Comparison of ENCODE assay signal across 1 cellular context in the genomic region with DNA sequence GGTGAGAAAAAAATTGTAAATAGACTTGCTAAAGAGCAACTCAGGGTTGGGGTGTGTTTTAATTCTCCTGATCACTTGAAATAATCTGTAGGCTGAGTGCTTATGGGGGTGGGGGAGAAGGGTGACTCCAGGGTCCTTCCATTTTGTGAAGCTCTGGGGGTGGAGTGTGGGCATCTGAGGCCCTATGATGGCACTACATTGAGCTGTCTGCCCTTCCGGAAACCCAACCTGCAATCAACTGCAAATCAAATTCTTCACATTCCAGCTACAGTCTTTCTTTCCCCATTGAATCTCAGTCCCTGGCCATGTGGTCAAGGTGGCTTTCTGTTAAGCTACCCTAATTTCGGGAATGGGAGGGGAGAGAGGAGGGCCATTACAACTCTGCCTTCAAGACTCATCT.
TF ChIP-seq lines count a peak whose summit lies in the region.

No MANE protein-coding gene starts in this region.

TF ChIP-seq in GM23338, 12 proteins besides CTCF, POLR2A, EP300 and RAD21:
- TF ChIP-seq, protein P1, sequence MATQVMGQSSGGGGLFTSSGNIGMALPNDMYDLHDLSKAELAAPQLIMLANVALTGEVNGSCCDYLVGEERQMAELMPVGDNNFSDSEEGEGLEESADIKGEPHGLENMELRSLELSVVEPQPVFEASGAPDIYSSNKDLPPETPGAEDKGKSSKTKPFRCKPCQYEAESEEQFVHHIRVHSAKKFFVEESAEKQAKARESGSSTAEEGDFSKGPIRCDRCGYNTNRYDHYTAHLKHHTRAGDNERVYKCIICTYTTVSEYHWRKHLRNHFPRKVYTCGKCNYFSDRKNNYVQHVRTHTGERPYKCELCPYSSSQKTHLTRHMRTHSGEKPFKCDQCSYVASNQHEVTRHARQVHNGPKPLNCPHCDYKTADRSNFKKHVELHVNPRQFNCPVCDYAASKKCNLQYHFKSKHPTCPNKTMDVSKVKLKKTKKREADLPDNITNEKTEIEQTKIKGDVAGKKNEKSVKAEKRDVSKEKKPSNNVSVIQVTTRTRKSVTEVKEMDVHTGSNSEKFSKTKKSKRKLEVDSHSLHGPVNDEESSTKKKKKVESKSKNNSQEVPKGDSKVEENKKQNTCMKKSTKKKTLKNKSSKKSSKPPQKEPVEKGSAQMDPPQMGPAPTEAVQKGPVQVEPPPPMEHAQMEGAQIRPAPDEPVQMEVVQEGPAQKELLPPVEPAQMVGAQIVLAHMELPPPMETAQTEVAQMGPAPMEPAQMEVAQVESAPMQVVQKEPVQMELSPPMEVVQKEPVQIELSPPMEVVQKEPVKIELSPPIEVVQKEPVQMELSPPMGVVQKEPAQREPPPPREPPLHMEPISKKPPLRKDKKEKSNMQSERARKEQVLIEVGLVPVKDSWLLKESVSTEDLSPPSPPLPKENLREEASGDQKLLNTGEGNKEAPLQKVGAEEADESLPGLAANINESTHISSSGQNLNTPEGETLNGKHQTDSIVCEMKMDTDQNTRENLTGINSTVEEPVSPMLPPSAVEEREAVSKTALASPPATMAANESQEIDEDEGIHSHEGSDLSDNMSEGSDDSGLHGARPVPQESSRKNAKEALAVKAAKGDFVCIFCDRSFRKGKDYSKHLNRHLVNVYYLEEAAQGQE (IDR thresholded peaks at IDR 0.05; ENCODE audit: unreplicated experiment): no peak
- TF ChIP-seq, protein P2, sequence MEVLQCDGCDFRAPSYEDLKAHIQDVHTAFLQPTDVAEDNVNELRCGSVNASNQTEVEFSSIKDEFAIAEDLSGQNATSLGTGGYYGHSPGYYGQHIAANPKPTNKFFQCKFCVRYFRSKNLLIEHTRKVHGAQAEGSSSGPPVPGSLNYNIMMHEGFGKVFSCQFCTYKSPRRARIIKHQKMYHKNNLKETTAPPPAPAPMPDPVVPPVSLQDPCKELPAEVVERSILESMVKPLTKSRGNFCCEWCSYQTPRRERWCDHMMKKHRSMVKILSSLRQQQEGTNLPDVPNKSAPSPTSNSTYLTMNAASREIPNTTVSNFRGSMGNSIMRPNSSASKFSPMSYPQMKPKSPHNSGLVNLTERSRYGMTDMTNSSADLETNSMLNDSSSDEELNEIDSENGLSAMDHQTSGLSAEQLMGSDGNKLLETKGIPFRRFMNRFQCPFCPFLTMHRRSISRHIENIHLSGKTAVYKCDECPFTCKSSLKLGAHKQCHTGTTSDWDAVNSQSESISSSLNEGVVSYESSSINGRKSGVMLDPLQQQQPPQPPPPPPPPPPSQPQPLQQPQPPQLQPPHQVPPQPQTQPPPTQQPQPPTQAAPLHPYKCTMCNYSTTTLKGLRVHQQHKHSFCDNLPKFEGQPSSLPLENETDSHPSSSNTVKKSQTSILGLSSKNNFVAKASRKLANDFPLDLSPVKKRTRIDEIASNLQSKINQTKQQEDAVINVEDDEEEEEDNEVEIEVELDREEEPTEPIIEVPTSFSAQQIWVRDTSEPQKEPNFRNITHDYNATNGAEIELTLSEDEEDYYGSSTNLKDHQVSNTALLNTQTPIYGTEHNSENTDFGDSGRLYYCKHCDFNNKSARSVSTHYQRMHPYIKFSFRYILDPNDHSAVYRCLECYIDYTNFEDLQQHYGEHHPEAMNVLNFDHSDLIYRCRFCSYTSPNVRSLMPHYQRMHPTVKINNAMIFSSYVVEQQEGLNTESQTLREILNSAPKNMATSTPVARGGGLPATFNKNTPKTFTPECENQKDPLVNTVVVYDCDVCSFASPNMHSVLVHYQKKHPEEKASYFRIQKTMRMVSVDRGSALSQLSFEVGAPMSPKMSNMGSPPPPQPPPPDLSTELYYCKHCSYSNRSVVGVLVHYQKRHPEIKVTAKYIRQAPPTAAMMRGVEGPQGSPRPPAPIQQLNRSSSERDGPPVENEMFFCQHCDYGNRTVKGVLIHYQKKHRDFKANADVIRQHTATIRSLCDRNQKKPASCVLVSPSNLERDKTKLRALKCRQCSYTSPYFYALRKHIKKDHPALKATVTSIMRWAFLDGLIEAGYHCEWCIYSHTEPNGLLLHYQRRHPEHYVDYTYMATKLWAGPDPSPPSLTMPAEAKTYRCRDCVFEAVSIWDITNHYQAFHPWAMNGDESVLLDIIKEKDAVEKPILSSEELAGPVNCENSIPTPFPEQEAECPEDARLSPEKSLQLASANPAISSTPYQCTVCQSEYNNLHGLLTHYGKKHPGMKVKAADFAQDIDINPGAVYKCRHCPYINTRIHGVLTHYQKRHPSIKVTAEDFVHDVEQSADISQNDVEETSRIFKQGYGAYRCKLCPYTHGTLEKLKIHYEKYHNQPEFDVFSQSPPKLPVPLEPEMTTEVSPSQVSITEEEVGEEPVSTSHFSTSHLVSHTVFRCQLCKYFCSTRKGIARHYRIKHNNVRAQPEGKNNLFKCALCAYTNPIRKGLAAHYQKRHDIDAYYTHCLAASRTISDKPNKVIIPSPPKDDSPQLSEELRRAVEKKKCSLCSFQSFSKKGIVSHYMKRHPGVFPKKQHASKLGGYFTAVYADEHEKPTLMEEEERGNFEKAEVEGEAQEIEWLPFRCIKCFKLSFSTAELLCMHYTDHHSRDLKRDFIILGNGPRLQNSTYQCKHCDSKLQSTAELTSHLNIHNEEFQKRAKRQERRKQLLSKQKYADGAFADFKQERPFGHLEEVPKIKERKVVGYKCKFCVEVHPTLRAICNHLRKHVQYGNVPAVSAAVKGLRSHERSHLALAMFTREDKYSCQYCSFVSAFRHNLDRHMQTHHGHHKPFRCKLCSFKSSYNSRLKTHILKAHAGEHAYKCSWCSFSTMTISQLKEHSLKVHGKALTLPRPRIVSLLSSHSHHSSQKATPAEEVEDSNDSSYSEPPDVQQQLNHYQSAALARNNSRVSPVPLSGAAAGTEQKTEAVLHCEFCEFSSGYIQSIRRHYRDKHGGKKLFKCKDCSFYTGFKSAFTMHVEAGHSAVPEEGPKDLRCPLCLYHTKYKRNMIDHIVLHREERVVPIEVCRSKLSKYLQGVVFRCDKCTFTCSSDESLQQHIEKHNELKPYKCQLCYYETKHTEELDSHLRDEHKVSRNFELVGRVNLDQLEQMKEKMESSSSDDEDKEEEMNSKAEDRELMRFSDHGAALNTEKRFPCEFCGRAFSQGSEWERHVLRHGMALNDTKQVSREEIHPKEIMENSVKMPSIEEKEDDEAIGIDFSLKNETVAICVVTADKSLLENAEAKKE (CRISPR knock-in tag; IDR thresholded peaks at IDR 0.05): 0 out of 2 replicates have a peak, but pooled peaks have one; percentile 5
